In the genomic region with DNA sequence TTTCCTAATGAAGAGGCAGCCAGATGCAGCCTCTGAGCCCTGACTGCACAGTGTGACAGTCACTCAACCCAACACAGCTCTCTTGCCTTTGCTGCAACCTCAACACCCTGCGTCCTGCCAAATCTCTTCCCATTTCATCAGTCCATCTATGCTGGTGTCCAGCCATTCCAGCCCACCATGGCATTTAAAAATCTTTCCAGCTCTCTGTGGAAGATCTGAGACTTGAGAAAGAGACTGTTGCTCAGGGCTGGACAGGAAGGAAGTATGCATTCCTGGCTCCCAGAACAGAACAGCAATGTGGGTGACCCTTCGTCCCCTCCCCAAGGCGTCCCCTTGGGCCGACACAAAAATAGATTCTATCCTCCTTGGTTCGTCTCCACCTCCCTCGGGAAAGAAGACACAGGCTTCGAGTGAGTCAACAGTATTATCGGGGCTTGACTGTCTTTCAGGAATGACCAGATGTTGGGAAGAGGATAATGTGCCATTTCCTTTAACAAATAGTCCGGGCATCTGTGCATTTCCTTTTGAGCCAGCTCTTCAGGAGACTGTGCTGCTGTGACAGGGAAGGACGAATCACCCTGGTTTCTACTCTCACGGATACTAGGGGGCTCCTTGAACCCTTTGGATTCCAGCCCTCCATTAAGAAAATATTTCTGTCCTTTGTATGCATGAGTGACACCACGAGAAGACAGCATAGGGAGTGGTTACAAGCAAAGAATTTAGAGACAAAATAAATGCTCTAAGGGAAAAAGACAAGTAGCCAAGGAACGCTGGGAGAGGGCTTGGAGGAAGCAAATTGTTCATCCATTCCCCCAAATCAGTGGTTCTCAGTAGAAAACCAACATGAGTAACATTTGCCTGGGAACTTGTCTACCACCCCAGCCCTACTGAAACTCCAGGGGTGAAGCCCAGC, we compare ENCODE assay signal across 12 cellular contexts.
A peak's percentile ranks its signal among the peaks of the same experiment; 100 is the strongest.
DNase-seq lines count a peak whose midpoint lies in the region; FAIRE-seq and TF ChIP-seq lines count a peak whose summit lies in the region.
"Had no signal": no experiment of that assay in that cellular context is flagged by ENCODE, and none has a peak within 500 bp of the region (broad histone marks: within the 10 kb centered on the region; RNA-seq: fewer than 3 reads in every experiment).

No MANE protein-coding gene starts in this region.

- intact Hi-C loops in kidney (cut with DNase I): no loop called here

- H3K79me2 ChIP-seq in astrocyte (ENCODE audit: insufficient read depth, low read length): no peaks in the 10 kb centered on the region

- H3K4me3 Mint-ChIP-seq in astrocyte (ENCODE audit: unreplicated experiment): no peak overlapping the region
- H3K4me3 Mint-ChIP-seq: activated T-cell treated with anti-CD3 and anti-CD28 coated beads, Interleukin-2, amount 50 U/mL, for 72 hours; stimulated activated naive CD8-positive, alpha-beta T cell treated with anti-CD3 and anti-CD28 coated beads, Interleukin-15, amount 100 ng/mL, for 72 hours had no signal

- no peaks in the 10 kb centered on the region for H3K27me3 ChIP-seq in astrocyte (ENCODE audit: insufficient read depth, low read length)
- H3K27me3 ChIP-seq: ovary had no signal

- no peaks in the 10 kb centered on the region for H3K36me3 Mint-ChIP-seq in astrocyte (ENCODE audit: low read depth, unreplicated experiment)

- H3K36me3 ChIP-seq in astrocyte (ENCODE audit: insufficient read depth, low read length): no peaks in the 10 kb centered on the region
- no peaks in the 10 kb centered on the region for H3K36me3 ChIP-seq in kidney (ENCODE audit: control insufficient read depth in 1 of 2, insufficient read depth in 2 of 2, low read length in 2 of 2)
- H3K36me3 ChIP-seq: ovary had no signal

- no peak overlapping the region for H3K4me3 ChIP-seq in astrocyte (ENCODE audit: insufficient read depth, low read depth, low read length)
- peak overlapping the region in 1 of 2 donors; percentile 3 for H3K4me3 ChIP-seq in kidney (ENCODE audit: low read length in 2 of 2)
- H3K4me3 ChIP-seq: ovary had no signal

- in situ Hi-C loops in GM13977 (cut with MboI; ENCODE audit: low pct_unique_long_range_greater_than_20kb, low sequenced_read_pairs, unreplicated experiment) (no loop called here), ACHN (cut with HindIII; ENCODE audit: low pct_ligation_motif_present, low pct_unique_long_range_greater_than_20kb, low sequenced_read_pairs) (loop anchor here (25.0 kb wide), 1 partner anchor 292 kb away; no protein-coding TSS in a partner anchor)

- H3K27ac ChIP-seq in astrocyte (ENCODE audit: low read depth, low read length): no peak overlapping the region
- H3K27ac ChIP-seq in kidney (ENCODE audit: low read depth in 2 of 2, low read length in 2 of 2): peak overlapping the region; percentile 45 to 54
- H3K27ac ChIP-seq in substantia nigra (ENCODE audit: low read depth, low read length, poor library complexity, severe bottlenecking): peak overlapping the region; percentile 91
- H3K27ac ChIP-seq: ovary had no signal

- H3K9me3 ChIP-seq in astrocyte (ENCODE audit: insufficient read depth, low read depth, low read length) (no peaks in the 10 kb centered on the region), kidney (ENCODE audit: control insufficient read depth in 1 of 2, low read length in 2 of 2) (no peaks in the 10 kb centered on the region)
- H3K9me3 ChIP-seq: ovary had no signal

- DNase-seq in HS-5 (ENCODE audit: low read depth) (peak; percentile 70), astrocyte (ENCODE audit: low read depth) (peak; percentile 42), kidney (peak; percentile 75), substantia nigra (lab: John Stamatoyannopoulos, UW) (no peak), GM19239 (ENCODE audit: insufficient read length, low spot score) (no peak), GM13977 (ENCODE audit: low spot score) (no peak), ACHN (no peak), SIG-M5 (lab: John Stamatoyannopoulos, UW) (no peak)
- DNase-seq: activated T-cell treated with anti-CD3 and anti-CD28 coated beads, Interleukin-2, amount 50 U/mL, for 72 hours; OCI-M1; ovary; stimulated activated naive CD8-positive, alpha-beta T cell treated with anti-CD3 and anti-CD28 coated beads, Interleukin-15, amount 100 ng/mL, for 72 hours had no signal

- peaks cover 17% of the 10 kb centered on the region for H3K4me1 Mint-ChIP-seq in astrocyte (ENCODE audit: low read depth, unreplicated experiment)
- H3K4me1 Mint-ChIP-seq: stimulated activated naive CD8-positive, alpha-beta T cell treated with anti-CD3 and anti-CD28 coated beads, Interleukin-15, amount 100 ng/mL, for 72 hours had no signal

- no peak for TF ChIP-seq CTCF in astrocyte (IDR thresholded peaks at IDR 0.05; ENCODE audit: insufficient read depth, low read depth, low read length)
- no peak for TF ChIP-seq CTCF in kidney (IDR thresholded peaks at IDR 0.05; ENCODE audit: borderline replicate concordance, extremely low read depth, insufficient read depth)
- TF ChIP-seq CTCF in GM13977 (IDR thresholded peaks at IDR 0.05; ENCODE audit: extremely low read depth, insufficient read depth, missing control alignments): no peak

- peak overlapping the region; percentile 61 for H3K4me2 ChIP-seq in astrocyte (ENCODE audit: low read length)

- H3K9ac ChIP-seq in astrocyte (ENCODE audit: low read length) (no peak overlapping the region), kidney (ENCODE audit: low read length in 2 of 2) (no peak overlapping the region)

- H4K20me1 ChIP-seq in astrocyte (ENCODE audit: insufficient read depth, low read length): no peaks in the 10 kb centered on the region

- peaks cover 3% of the 10 kb centered on the region for H3K9me3 Mint-ChIP-seq in astrocyte (ENCODE audit: unreplicated experiment)
- H3K9me3 Mint-ChIP-seq: activated T-cell treated with anti-CD3 and anti-CD28 coated beads, Interleukin-2, amount 50 U/mL, for 72 hours; stimulated activated naive CD8-positive, alpha-beta T cell treated with anti-CD3 and anti-CD28 coated beads, Interleukin-15, amount 100 ng/mL, for 72 hours had no signal

- H3K27me3 Mint-ChIP-seq in astrocyte (ENCODE audit: low read depth, unreplicated experiment): no peaks in the 10 kb centered on the region

- H3K27ac Mint-ChIP-seq in astrocyte (ENCODE audit: unreplicated experiment): peak overlapping the region; percentile 75
- H3K27ac Mint-ChIP-seq: activated T-cell treated with anti-CD3 and anti-CD28 coated beads, Interleukin-2, amount 50 U/mL, for 72 hours had no signal

- peak overlapping the region; percentile 20 for H2AFZ ChIP-seq in astrocyte (ENCODE audit: low read depth, low read length)

- H3K4me1 ChIP-seq in astrocyte (ENCODE audit: insufficient read depth, low read length) (peaks cover 29% of the 10 kb centered on the region), kidney (ENCODE audit: control insufficient read depth in 1 of 2, insufficient read depth in 1 of 2, low read depth in 1 of 2, low read length in 2 of 2) (peaks cover 12% of the 10 kb centered on the region in 2 donors)

- FAIRE-seq in astrocyte (lab: Jason Lieb, UNC) (no peak), kidney (lab: Jason Lieb, UNC) (no peak), GM19239 (lab: Jason Lieb, UNC) (no peak)

Comparison
In these comparisons a context has a peak if more than half of its experiments do, and no peak if none do; other contexts are left out.
1. DNase-seq: peak in HS-5 (single experiment), astrocyte (single experiment) and kidney (single experiment); none in substantia nigra (0 of 49), GM19239 (single experiment), GM13977 (single experiment), ACHN (single experiment) and SIG-M5 (single experiment).